13 cellular contexts compared by ENCODE assay signal in the genomic region with DNA sequence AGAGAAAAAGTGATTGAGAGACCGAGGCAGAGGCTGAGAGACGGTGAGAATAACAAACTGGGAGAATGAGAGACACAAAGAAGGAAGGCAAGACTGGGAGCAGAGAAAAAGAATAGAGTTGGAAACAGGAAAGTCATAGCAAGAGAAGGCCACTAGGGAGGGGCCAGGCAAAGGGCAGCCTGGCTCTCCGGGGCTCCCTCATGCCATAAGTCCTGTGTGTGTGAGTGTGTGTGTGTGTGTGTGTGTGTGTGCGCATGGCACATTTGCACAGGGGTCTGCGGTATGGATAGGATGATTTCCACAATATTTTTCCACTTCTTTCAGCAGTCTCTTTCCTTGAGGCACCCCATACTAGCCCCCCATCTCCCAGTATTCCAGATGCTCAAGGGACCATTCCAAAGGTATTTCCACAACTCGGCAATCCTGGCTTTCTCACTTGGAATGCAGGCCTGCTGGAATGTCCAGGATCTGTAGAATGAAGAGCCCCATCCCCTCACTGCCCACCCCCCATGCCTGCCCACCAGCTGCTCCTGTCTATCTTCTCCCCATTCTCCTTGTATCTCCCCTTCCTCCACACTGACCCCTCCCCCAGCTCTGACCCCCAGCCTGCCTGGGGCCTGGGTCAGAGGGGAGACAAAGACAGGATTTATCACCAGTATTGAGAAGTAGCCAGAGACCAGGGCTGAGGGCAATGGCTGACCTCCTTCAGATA. TPM values are rescaled to one million over a fixed set of nuclear protein-coding genes. Genes with fewer than 3 reads are reported as not detected.
DNase-seq lines count a peak whose midpoint lies in the region; ATAC-seq and TF ChIP-seq lines count a peak whose summit lies in the region.
"Had no signal": no experiment of that assay in that cellular context is flagged by ENCODE, and none has a peak within 500 bp of the region (broad histone marks: within the 10 kb centered on the region; RNA-seq: fewer than 3 reads in every experiment).

No MANE protein-coding gene starts in this region.

- TF ChIP-seq CTCF in BE2C (IDR thresholded peaks at IDR 0.05; ENCODE audit: low read depth, low read length) = 0 out of 2 replicates have a peak, but pooled peaks have one; percentile 7
- TF ChIP-seq CTCF in neural progenitor cell (IDR thresholded peaks at IDR 0.05) = peak; percentile 34
- TF ChIP-seq CTCF in mucosa of descending colon (IDR thresholded peaks at IDR 0.05) = no peak
- no peak for TF ChIP-seq CTCF in prostate gland (IDR thresholded peaks at IDR 0.05)

- peaks cover 35% of the 10 kb centered on the region for H3K79me2 ChIP-seq in neural progenitor cell (ENCODE audit: low read depth)

- WGBS in HUES64 = 67% methylated on average over 6 of the region's 6 CpGs
- 50 to 53% methylated on average over 6 of the region's 6 CpGs for WGBS in ectodermal cell, 2 experiments
- 79% methylated on average over 6 of the region's 6 CpGs for WGBS in prostate gland

- intact Hi-C loops in mucosa of descending colon (cut with DNase I, micrococcal nuclease) = no loop called here
- intact Hi-C loops in prostate gland (cut with DNase I) = loop anchor here (2.0 to 5.0 kb wide), 2 partner anchors 14 to 73 kb away; a partner anchor contains a TSS

- peak overlapping the region; percentile 90 for H3K4me2 ChIP-seq in neural progenitor cell

- H3K27ac Mint-ChIP-seq in neural progenitor cell = no peak overlapping the region

- H3K27me3 ChIP-seq in BE2C = no peaks in the 10 kb centered on the region
- H3K27me3 ChIP-seq in HUES64 (ENCODE audit: insufficient read depth, low read length) = peaks cover 8% of the 10 kb centered on the region; the same call in 1 of the 2 replicates
- no peaks in the 10 kb centered on the region for H3K27me3 ChIP-seq in ectodermal cell (ENCODE audit: control insufficient read depth, insufficient read depth, low read length, poor library complexity, severe bottlenecking)
- no peaks in the 10 kb centered on the region for H3K27me3 ChIP-seq in neural progenitor cell
- no peaks in the 10 kb centered on the region for H3K27me3 ChIP-seq in prostate gland (replicated peaks; ENCODE audit: insufficient read depth)
- H3K27me3 ChIP-seq: ascending aorta, esophagus squamous epithelium had no signal

- ATAC-seq in mucosa of descending colon = no peak

- H4K20me1 ChIP-seq in neural progenitor cell (ENCODE audit: low read depth) = no peaks in the 10 kb centered on the region

- H3K4me3 ChIP-seq in BE2C (ENCODE audit: low read depth, low read length) (no peak overlapping the region), HUES64 (ENCODE audit: low read length) (no peak overlapping the region; the same call in 1 of the 2 replicates), ectodermal cell (ENCODE audit: insufficient read depth, low read depth, low read length) (peak overlapping the region; percentile 2), neural progenitor cell (peak overlapping the region; percentile 53), mucosa of descending colon (no peak overlapping the region), prostate gland (no peak overlapping the region)
- H3K4me3 ChIP-seq: ascending aorta, esophagus squamous epithelium had no signal

- H3K27me3 Mint-ChIP-seq in neural progenitor cell (ENCODE audit: insufficient read depth, low read depth) = peaks cover under 1% of the 10 kb centered on the region

- H3K9ac ChIP-seq in HUES64 (ENCODE audit: low read depth, low read length) (peak overlapping the region; percentile 63; the same call in 1 of the 2 replicates), neural progenitor cell (peak overlapping the region; percentile 56)

- peaks cover 88% of the 10 kb centered on the region for H3F3A ChIP-seq in neural progenitor cell (ENCODE audit: low read depth)

- peaks cover 5% of the 10 kb centered on the region for H3K36me3 Mint-ChIP-seq in neural progenitor cell

- H3K4me1 Mint-ChIP-seq in neural progenitor cell = peaks cover 42% of the 10 kb centered on the region

- no peaks in the 10 kb centered on the region for H3K9me3 Mint-ChIP-seq in neural progenitor cell

- H2AFZ ChIP-seq in neural progenitor cell (replicated peaks) = no peak overlapping the region

- DNase-seq in BE2C = no peak
- DNase-seq in neural progenitor cell (ENCODE audit: low spot score) = peak; percentile 89
- no peak for DNase-seq in Ammon's horn (ENCODE audit: low spot score)
- DNase-seq in NOMO-1 treated with DMSO at 0.1 percent for 48 hours (lab: John Stamatoyannopoulos, UW; ENCODE audit: unreplicated experiment) = no peak
- DNase-seq in mucosa of descending colon = no peak
- DNase-seq in prostate gland (ENCODE audit: low spot score) = no peak
- DNase-seq: esophagus squamous epithelium, MV-4-11, NCI-H446 treated with DMSO at 0.1 percent for 48 hours, Right ventricle myocardium superior had no signal

- H3K27ac ChIP-seq in HUES64 (ENCODE audit: low read depth, low read length) (peak overlapping the region; percentile 75), ectodermal cell (ENCODE audit: insufficient read depth, low read depth, low read length, poor library complexity, severe bottlenecking) (peak overlapping the region; percentile 92), neural progenitor cell (peak overlapping the region; percentile 99), prostate gland (peak overlapping the region in 1 of 2 donors; percentile 88)
- H3K27ac ChIP-seq: ascending aorta, esophagus squamous epithelium had no signal

- H3K4me1 ChIP-seq in BE2C (peaks cover 29% of the 10 kb centered on the region), HUES64 (ENCODE audit: insufficient read depth, low read length) (peaks cover 79% of the 10 kb centered on the region), ectodermal cell (ENCODE audit: control insufficient read depth, insufficient read depth, low read length) (peaks cover 87% of the 10 kb centered on the region), neural progenitor cell (peaks cover 94% of the 10 kb centered on the region), mucosa of descending colon (ENCODE audit: low read depth) (no peaks in the 10 kb centered on the region), prostate gland (replicated peaks) (peaks cover 5% of the 10 kb centered on the region)

- H3K9me3 ChIP-seq in BE2C (no peaks in the 10 kb centered on the region), HUES64 (ENCODE audit: insufficient read depth, low read depth, low read length) (no peaks in the 10 kb centered on the region), ectodermal cell (ENCODE audit: control insufficient read depth, low read length) (no peaks in the 10 kb centered on the region), neural progenitor cell (ENCODE audit: low read depth) (no peaks in the 10 kb centered on the region), mucosa of descending colon (no peaks in the 10 kb centered on the region), prostate gland (no peaks in the 10 kb centered on the region)
- H3K9me3 ChIP-seq: ascending aorta, esophagus squamous epithelium had no signal

- no peak overlapping the region for H3K4me3 Mint-ChIP-seq in neural progenitor cell

- no peak for TF ChIP-seq POLR2A in prostate gland (IDR thresholded peaks at IDR 0.05)

- H3K36me3 ChIP-seq in BE2C (no peaks in the 10 kb centered on the region), HUES64 (ENCODE audit: insufficient read depth, low read length) (no peaks in the 10 kb centered on the region), ectodermal cell (ENCODE audit: control insufficient read depth, insufficient read depth, low read length) (no peaks in the 10 kb centered on the region), neural progenitor cell (no peaks in the 10 kb centered on the region), mucosa of descending colon (ENCODE audit: low read depth) (no peaks in the 10 kb centered on the region), prostate gland (no peaks in the 10 kb centered on the region)

RNA-seq across cellular contexts. Expression of a gene that starts 9.0 kb away (rescaled TPM):
- polyA plus RNA-seq in BE2C (2012; ENCODE audit: insufficient read depth, insufficient read length, low read depth) = not detected
- polyA plus RNA-seq in HUES64 (2013, experiment 1 of 2) = not detected
- not detected for polyA plus RNA-seq in HUES64 (2013, experiment 2 of 2)
- polyA plus RNA-seq in ectodermal cell (2013, experiment 1 of 4) = 0.26 TPM
- 0.12 TPM for polyA plus RNA-seq in ectodermal cell (2013, experiment 2 of 4)
- not detected for polyA plus RNA-seq in ectodermal cell (2013, experiment 3 of 4)
- polyA plus RNA-seq in ectodermal cell (2013, experiment 4 of 4) = 0.20 TPM
- total RNA-seq in neural progenitor cell (ENCODE audit: low replicate concordance) (not detected in 2 replicates), mucosa of descending colon (1 to 10 TPM in 1 of 3 donors, under 1 TPM in 1, not detected in 1; 0.60 to 1.7 TPM), prostate gland (under 1 TPM in 1 of 2 donors, not detected in 1; 0.97 TPM)
- total RNA-seq: ascending aorta, Right ventricle myocardium superior had no signal

RNA-seq across cellular contexts. Expression of a gene that starts 29.3 kb away (rescaled TPM):
- 25.0 TPM for polyA plus RNA-seq in BE2C (2012; ENCODE audit: insufficient read depth, insufficient read length, low read depth)
- polyA plus RNA-seq in HUES64 (2013, experiment 1 of 2) = 15.0 TPM
- 23.6 TPM for polyA plus RNA-seq in HUES64 (2013, experiment 2 of 2)
- 59.3 TPM for polyA plus RNA-seq in ectodermal cell (2013, experiment 1 of 4)
- polyA plus RNA-seq in ectodermal cell (2013, experiment 2 of 4) = 54.5 TPM
- polyA plus RNA-seq in ectodermal cell (2013, experiment 3 of 4) = 48.9 TPM
- 46.6 TPM for polyA plus RNA-seq in ectodermal cell (2013, experiment 4 of 4)
- 6.2 and 7.2 TPM in 2 replicates for total RNA-seq in neural progenitor cell (ENCODE audit: low replicate concordance)
- total RNA-seq in mucosa of descending colon = 10 to 100 TPM in 2 of 3 donors, 1 to 10 TPM in 1; 3.5 to 15.0 (median 10.4) TPM
- total RNA-seq in prostate gland = 10 to 100 TPM; 29.4 to 42.4 TPM

RNA-seq across cellular contexts. Expression of a gene that starts 30.3 kb away (rescaled TPM):
- 156 TPM for polyA plus RNA-seq in BE2C (2012; ENCODE audit: insufficient read depth, insufficient read length, low read depth)
- 74.1 TPM for polyA plus RNA-seq in HUES64 (2013, experiment 1 of 2)
- polyA plus RNA-seq in HUES64 (2013, experiment 2 of 2) = 82.3 TPM
- polyA plus RNA-seq in ectodermal cell (2013, experiment 1 of 4) = 186 TPM
- polyA plus RNA-seq in ectodermal cell (2013, experiment 2 of 4) = 199 TPM
- 131 TPM for polyA plus RNA-seq in ectodermal cell (2013, experiment 3 of 4)
- polyA plus RNA-seq in ectodermal cell (2013, experiment 4 of 4) = 163 TPM
- total RNA-seq in neural progenitor cell (ENCODE audit: low replicate concordance) (197 and 219 TPM in 2 replicates), mucosa of descending colon (100 to 1,000 TPM in 2 of 3 donors, 10 to 100 TPM in 1; 84.0 to 115 (median 104) TPM), prostate gland (100 to 1,000 TPM in 1 of 2 donors, 10 to 100 TPM in 1; 83.1 to 192 TPM)

RNA-seq across cellular contexts. Expression of a gene that starts 54.4 kb away (rescaled TPM):
- 0.97 TPM for polyA plus RNA-seq in BE2C (2012; ENCODE audit: insufficient read depth, insufficient read length, low read depth)
- polyA plus RNA-seq in HUES64 (2013, experiment 1 of 2) = 1.3 TPM
- polyA plus RNA-seq in HUES64 (2013, experiment 2 of 2) = 2.3 TPM
- polyA plus RNA-seq in ectodermal cell (2013, experiment 1 of 4) = 5.7 TPM
- 5.6 TPM for polyA plus RNA-seq in ectodermal cell (2013, experiment 2 of 4)
- polyA plus RNA-seq in ectodermal cell (2013, experiment 3 of 4) = 3.6 TPM
- polyA plus RNA-seq in ectodermal cell (2013, experiment 4 of 4) = 4.4 TPM
- total RNA-seq in neural progenitor cell (ENCODE audit: low replicate concordance) (2.8 and 4.3 TPM in 2 replicates), mucosa of descending colon (under 1 TPM in 2 of 3 donors, not detected in 1; 0.25 to 0.31 TPM), prostate gland (1 to 10 TPM in 1 of 2 donors, not detected in 1; 1.1 TPM)
- total RNA-seq: ascending aorta had no signal

Comparison
In these comparisons a context has a peak if more than half of its experiments do, and no peak if none do; other contexts are left out.
1. H3K4me3 ChIP-seq: peak in ectodermal cell (single experiment) and neural progenitor cell (single experiment); none in BE2C (single experiment), HUES64 (single experiment), mucosa of descending colon (single experiment) and prostate gland (0 of 2).
2. CTCF ChIP-seq: peak in BE2C (single experiment) and neural progenitor cell (single experiment); none in mucosa of descending colon (single experiment) and prostate gland (0 of 4).